Comparison of ENCODE assay signal across 8 cellular contexts in genomic region chr1:68496680-68497357, GRCh38. TPM values are rescaled to one million over a fixed set of nuclear protein-coding genes. Genes with fewer than 3 reads are reported as not detected.
DNase-seq lines count a peak whose midpoint lies in the region; TF ChIP-seq lines count a peak whose summit lies in the region.

A gene with protein sequence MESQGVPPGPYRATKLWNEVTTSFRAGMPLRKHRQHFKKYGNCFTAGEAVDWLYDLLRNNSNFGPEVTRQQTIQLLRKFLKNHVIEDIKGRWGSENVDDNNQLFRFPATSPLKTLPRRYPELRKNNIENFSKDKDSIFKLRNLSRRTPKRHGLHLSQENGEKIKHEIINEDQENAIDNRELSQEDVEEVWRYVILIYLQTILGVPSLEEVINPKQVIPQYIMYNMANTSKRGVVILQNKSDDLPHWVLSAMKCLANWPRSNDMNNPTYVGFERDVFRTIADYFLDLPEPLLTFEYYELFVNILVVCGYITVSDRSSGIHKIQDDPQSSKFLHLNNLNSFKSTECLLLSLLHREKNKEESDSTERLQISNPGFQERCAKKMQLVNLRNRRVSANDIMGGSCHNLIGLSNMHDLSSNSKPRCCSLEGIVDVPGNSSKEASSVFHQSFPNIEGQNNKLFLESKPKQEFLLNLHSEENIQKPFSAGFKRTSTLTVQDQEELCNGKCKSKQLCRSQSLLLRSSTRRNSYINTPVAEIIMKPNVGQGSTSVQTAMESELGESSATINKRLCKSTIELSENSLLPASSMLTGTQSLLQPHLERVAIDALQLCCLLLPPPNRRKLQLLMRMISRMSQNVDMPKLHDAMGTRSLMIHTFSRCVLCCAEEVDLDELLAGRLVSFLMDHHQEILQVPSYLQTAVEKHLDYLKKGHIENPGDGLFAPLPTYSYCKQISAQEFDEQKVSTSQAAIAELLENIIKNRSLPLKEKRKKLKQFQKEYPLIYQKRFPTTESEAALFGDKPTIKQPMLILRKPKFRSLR (minus strand): TSS chr1:68497082. CDS start chr1:68496999, 83 bp downstream.

- H2BK5ac ChIP-seq in H9 (ENCODE audit: insufficient read length, low read length): peak within 1 kb of the TSS; percentile 43

- H3K27ac Mint-ChIP-seq in H9: peak within 1 kb of the TSS; percentile 47 to 98 (median 95); a peak in 6 of 7 replicates

- in situ Hi-C loops in G401 (cut with HindIII; ENCODE audit: low sequenced_read_pairs): no loop called here

- no peak within 1 kb of the TSS for H4K5ac ChIP-seq in H9 (ENCODE audit: insufficient read length, low read depth, low read length)

- peaks cover 2% of the 10 kb centered on the region for H3K27me3 Mint-ChIP-seq in H9 (ENCODE audit: low read depth)

- H3K4me3 ChIP-seq in MG63 (peak within 1 kb of the TSS; percentile 74), SJCRH30 (peak within 1 kb of the TSS; percentile 94), suprapubic skin (peak within 1 kb of the TSS; percentile 82)

- no peaks in the 10 kb centered on the region for H4K20me1 ChIP-seq in H9 (ENCODE audit: control insufficient read depth, insufficient read depth, insufficient read length)

- H3K23me2 ChIP-seq in H9 (ENCODE audit: insufficient read length, low read depth, low read length, poor library complexity, severe bottlenecking): peaks cover 6% of the 10 kb centered on the region

- H3K14ac ChIP-seq in H9 (ENCODE audit: insufficient read depth, low read length): peak within 1 kb of the TSS; percentile 93

- no peak within 1 kb of the TSS for H2BK20ac ChIP-seq in H9 (ENCODE audit: low read depth, low read length, poor library complexity, severe bottlenecking)

- peaks cover 2% of the 10 kb centered on the region for H3K79me1 ChIP-seq in H9 (ENCODE audit: insufficient read depth, low read depth, low read length, poor library complexity, severe bottlenecking)

- H2AFZ ChIP-seq in H9 (ENCODE audit: low read length): peak within 1 kb of the TSS; percentile 42

- no peak within 1 kb of the TSS for H2BK120ac ChIP-seq in H9 (ENCODE audit: low read depth, low read length, poor library complexity, severe bottlenecking)

- H3K4me1 Mint-ChIP-seq in H9: peaks cover 25 to 29% of the 10 kb centered on the region in 2 experiments

- H4K8ac ChIP-seq in H9 (replicated peaks; ENCODE audit: insufficient read length, low read depth, low read length): no peak within 1 kb of the TSS

- H3T11ph ChIP-seq in H9 (ENCODE audit: low read length): no peak within 1 kb of the TSS

- no peak within 1 kb of the TSS for H3K56ac ChIP-seq in H9 (ENCODE audit: insufficient read length, low read depth, low read length)

- H3K23ac ChIP-seq in H9 (ENCODE audit: insufficient read length, low read depth, low read length): no peak within 1 kb of the TSS

- no peak for TF ChIP-seq CTCF in H9 (conservative IDR thresholded peaks at IDR 0.05)
- no peak for TF ChIP-seq CTCF in suprapubic skin (IDR thresholded peaks at IDR 0.05)

- DNase-seq in G401 (ENCODE audit: low spot score) (peak; percentile 68), H9 (peak; percentile 98), MG63 (peak; percentile 99), SJCRH30 (peak; percentile 96), germinal center (ENCODE audit: low spot score) (peak; percentile 94), nucleus accumbens (lab: John Stamatoyannopoulos, UW) (peak; percentile 47 to 93 (median 82)), suprapubic skin (ENCODE audit: low spot score in 2 of 2) (peak; percentile 95 to 97)
- peak in 3 of 4 experiments; percentile 1 to 31 (median 7) for DNase-seq in activated naive CD4-positive, alpha-beta T cell (lab: John Stamatoyannopoulos, UW)

- no peaks in the 10 kb centered on the region for H3K27me3 ChIP-seq in H9 (ENCODE audit: insufficient read depth, low read length)
- H3K27me3 ChIP-seq in MG63: no peaks in the 10 kb centered on the region
- no peaks in the 10 kb centered on the region for H3K27me3 ChIP-seq in SJCRH30
- no peaks in the 10 kb centered on the region for H3K27me3 ChIP-seq in suprapubic skin

- no CpG with 5 or more reads among the region's 64 CpGs for WGBS in H9 (ENCODE audit: extremely low coverage, insufficient read length, low lambda C conversion rate)
- under 1% methylated on average over 19 of the region's 64 CpGs for WGBS in suprapubic skin

- no peak for TF ChIP-seq EP300 in suprapubic skin (IDR thresholded peaks at IDR 0.05)

- H3K18ac ChIP-seq in H9 (ENCODE audit: insufficient read length, low read depth, low read length): peak within 1 kb of the TSS; percentile 83

- H2BK12ac ChIP-seq in H9 (ENCODE audit: insufficient read length, low read depth, low read length): no peak within 1 kb of the TSS

- no peak within 1 kb of the TSS for H2AK5ac ChIP-seq in H9 (ENCODE audit: insufficient read length, low read length)

- peaks cover 4 to 8% of the 10 kb centered on the region in 2 experiments; a peak in 2 of 5 replicates for H3K9me3 Mint-ChIP-seq in H9

- H4K91ac ChIP-seq in H9 (ENCODE audit: insufficient read length, low read depth, low read length): no peak within 1 kb of the TSS

- no peak for TF ChIP-seq POLR2A in suprapubic skin (IDR thresholded peaks at IDR 0.05)

- H3K36me3 Mint-ChIP-seq in H9 (ENCODE audit: insufficient read depth in 1 of 3, low read depth in 3 of 3): peaks cover 11 to 27% (median 21%) of the 10 kb centered on the region in 3 experiments

- H3K9ac ChIP-seq in H9 (ENCODE audit: extremely low read depth, insufficient read length, low read length): peak within 1 kb of the TSS; percentile 92

- H3K9me3 ChIP-seq in H9 (ENCODE audit: control insufficient read depth, low read depth, low read length) (no peaks in the 10 kb centered on the region), MG63 (no peaks in the 10 kb centered on the region; the same call in 1 of the 2 replicates), SJCRH30 (replicated peaks) (no peaks in the 10 kb centered on the region), suprapubic skin (no peaks in the 10 kb centered on the region)

- peaks cover 31% of the 10 kb centered on the region for H3K36me3 ChIP-seq in MG63
- H3K36me3 ChIP-seq in SJCRH30: peaks cover 25% of the 10 kb centered on the region
- no peaks in the 10 kb centered on the region for H3K36me3 ChIP-seq in suprapubic skin

- peak within 1 kb of the TSS; percentile 91 to 98 for H3K4me3 Mint-ChIP-seq in H9

- H3K27ac ChIP-seq in H9 (ENCODE audit: insufficient read length, low read depth, low read length): no peak within 1 kb of the TSS
- H3K27ac ChIP-seq in SJCRH30: peak within 1 kb of the TSS; percentile 94
- H3K27ac ChIP-seq in suprapubic skin: no peak within 1 kb of the TSS

- no peak within 1 kb of the TSS for H2BK15ac ChIP-seq in H9 (ENCODE audit: low read depth, low read length)

- H3K4ac ChIP-seq in H9 (ENCODE audit: low read depth, low read length): no peak within 1 kb of the TSS

- H3K4me1 ChIP-seq in H9 (ENCODE audit: insufficient read depth, low read length) (no peaks in the 10 kb centered on the region), SJCRH30 (peaks cover 4% of the 10 kb centered on the region; the same call in 1 of the 2 replicates), suprapubic skin (peaks cover 11% of the 10 kb centered on the region)

- H3K4me2 ChIP-seq in H9 (ENCODE audit: insufficient read depth, insufficient read length, low read length): peak within 1 kb of the TSS; percentile 81

- H3K79me2 ChIP-seq in H9 (ENCODE audit: insufficient read depth, low read length): no peaks in the 10 kb centered on the region; the same call in 1 of the 2 replicates

RNA-seq across cellular contexts. Expression of the gene that starts here (rescaled TPM):
- 30.0 and 62.9 TPM in 2 replicates for total RNA-seq in G401 (2014; rRNA removed; shearing (Covaris generic))
- total RNA-seq in H9 (2021) (23.1 and 26.1 TPM in 2 replicates), suprapubic skin (1 to 10 TPM in 3 of 4 donors, under 1 TPM in 1; 0.72 to 9.5 (median 4.6) TPM)
- 36.5 and 47.4 TPM in 2 replicates for total RNA-seq in MG63 (2014; rRNA removed; shearing (Covaris generic); ENCODE audit: low replicate concordance)
- 44.8 and 62.1 TPM in 2 replicates for total RNA-seq in SJCRH30 (2014; rRNA removed; shearing (Covaris generic))

Comparison
In these comparisons a context has a peak if more than half of its experiments do, and no peak if none do; other contexts are left out.
1. DNase-seq: peak in every context shown above with its lines; median percentile 99 in MG63; 98 in H9; 96 in SJCRH30; 96 in suprapubic skin; 94 in germinal center; 82 in nucleus accumbens; 68 in G401; 7 in activated naive CD4-positive, alpha-beta T cell.